ENCODE assay signal across 13 cellular contexts in genomic region chr15:69457304-69458280, GRCh38. TPM values are rescaled to one million over a fixed set of nuclear protein-coding genes. Genes with fewer than 3 reads are reported as not detected.
DNase-seq lines count a peak whose midpoint lies in the region; ATAC-seq and TF ChIP-seq lines count a peak whose summit lies in the region.
"Had no signal": no experiment of that assay in that cellular context is flagged by ENCODE, and none has a peak within 500 bp of the region (broad histone marks: within the 10 kb centered on the region; RNA-seq: fewer than 3 reads in every experiment).

No MANE protein-coding gene starts in this region.

- no peak for TF ChIP-seq POLR2A in NB4 (IDR thresholded peaks at IDR 0.05; ENCODE audit: extremely low read depth, insufficient read length)

- peaks cover 46% of the 10 kb centered on the region for H4K20me1 ChIP-seq in smooth muscle cell (ENCODE audit: low read depth)

- TF ChIP-seq CTCF in NB4 (IDR thresholded peaks at IDR 0.05; ENCODE audit: low read depth, low read length) (no peak), smooth muscle cell (IDR thresholded peaks at IDR 0.05; ENCODE audit: borderline replicate concordance, insufficient read depth, poor library complexity, severe bottlenecking) (no peak)

- no peak for DNase-seq in activated naive CD4-positive, alpha-beta T cell (lab: John Stamatoyannopoulos, UW)
- peak; percentile 63 for DNase-seq in NB4 (ENCODE audit: low read depth)
- no peak for DNase-seq in activated naive CD8-positive, alpha-beta T cell treated with anti-CD3 and anti-CD28 coated beads, Interleukin-2, amount 50 U/mL, for 24 hours
- no peak for DNase-seq in smooth muscle cell (lab: John Stamatoyannopoulos, UW; ENCODE audit: unreplicated experiment)
- no peak for DNase-seq in GOT3 (lab: John Stamatoyannopoulos, UW)
- DNase-seq in stimulated activated CD4-positive, alpha-beta T cell treated with anti-CD3 and anti-CD28 coated beads, Interleukin-2, amount 100 ng/mL, for 24 hours = no peak
- no peak for DNase-seq in HK-2 (ENCODE audit: unreplicated experiment)
- DNase-seq: activated naive CD8-positive, alpha-beta T cell treated with anti-CD3 and anti-CD28 coated beads, Interleukin-2, amount 10 ng/mL, durations not matched to agents 7 days and 5 days; effector memory CD4-positive, alpha-beta T cell; NCI-H524 treated with DMSO at 0.1 percent for 48 hours; WERI-Rb-1 had no signal

- peaks cover 32% of the 10 kb centered on the region for H3K36me3 Mint-ChIP-seq in activated naive CD4-positive, alpha-beta T cell treated with anti-CD3 and anti-CD28 coated beads, Interleukin-2, amount 50 U/mL, for 24 hours
- H3K36me3 Mint-ChIP-seq in activated naive CD8-positive, alpha-beta T cell treated with anti-CD3 and anti-CD28 coated beads, Interleukin-2, amount 50 U/mL, for 24 hours (ENCODE audit: low read depth) = peaks cover 48% of the 10 kb centered on the region

- H3K27me3 ChIP-seq in smooth muscle cell (ENCODE audit: low read depth) = no peaks in the 10 kb centered on the region
- H3K27me3 ChIP-seq: BLaER1 had no signal

- peaks cover 38% of the 10 kb centered on the region for H3F3A ChIP-seq in smooth muscle cell (ENCODE audit: low read depth)

- peaks cover 30% of the 10 kb centered on the region for H3K79me2 ChIP-seq in smooth muscle cell (ENCODE audit: low read depth)

- peaks cover 52% of the 10 kb centered on the region for H3K4me1 Mint-ChIP-seq in activated naive CD4-positive, alpha-beta T cell treated with anti-CD3 and anti-CD28 coated beads, Interleukin-2, amount 50 U/mL, for 24 hours
- peaks cover 37% of the 10 kb centered on the region for H3K4me1 Mint-ChIP-seq in activated naive CD8-positive, alpha-beta T cell treated with anti-CD3 and anti-CD28 coated beads, Interleukin-2, amount 50 U/mL, for 24 hours

- H3K4me1 ChIP-seq in smooth muscle cell (ENCODE audit: low read depth) = peaks cover 10% of the 10 kb centered on the region

- H3K27ac ChIP-seq in smooth muscle cell (ENCODE audit: low read depth) = peak overlapping the region; percentile 34
- H3K27ac ChIP-seq: BLaER1, WERI-Rb-1 had no signal

- H3K27me3 Mint-ChIP-seq in activated naive CD4-positive, alpha-beta T cell treated with anti-CD3 and anti-CD28 coated beads, Interleukin-2, amount 50 U/mL, for 24 hours = no peaks in the 10 kb centered on the region
- no peaks in the 10 kb centered on the region for H3K27me3 Mint-ChIP-seq in activated naive CD8-positive, alpha-beta T cell treated with anti-CD3 and anti-CD28 coated beads, Interleukin-2, amount 50 U/mL, for 24 hours
- H3K27me3 Mint-ChIP-seq: activated naive CD8-positive, alpha-beta T cell treated with anti-CD3 and anti-CD28 coated beads, Interleukin-2, amount 10 ng/mL, durations not matched to agents 7 days and 5 days had no signal

- H3K9me3 ChIP-seq in smooth muscle cell (replicated peaks; ENCODE audit: low read depth) = no peaks in the 10 kb centered on the region
- H3K9me3 ChIP-seq: BLaER1 had no signal

- no peak overlapping the region for H3K4me3 Mint-ChIP-seq in activated naive CD4-positive, alpha-beta T cell treated with anti-CD3 and anti-CD28 coated beads, Interleukin-2, amount 50 U/mL, for 24 hours
- H3K4me3 Mint-ChIP-seq in activated naive CD8-positive, alpha-beta T cell treated with anti-CD3 and anti-CD28 coated beads, Interleukin-2, amount 50 U/mL, for 24 hours = no peak overlapping the region
- H3K4me3 Mint-ChIP-seq: activated naive CD8-positive, alpha-beta T cell treated with anti-CD3 and anti-CD28 coated beads, Interleukin-2, amount 10 ng/mL, durations not matched to agents 7 days and 5 days had no signal

- peak overlapping the region; percentile 88 for H3K27ac Mint-ChIP-seq in activated naive CD4-positive, alpha-beta T cell treated with anti-CD3 and anti-CD28 coated beads, Interleukin-2, amount 50 U/mL, for 24 hours
- peak overlapping the region; percentile 54 for H3K27ac Mint-ChIP-seq in activated naive CD8-positive, alpha-beta T cell treated with anti-CD3 and anti-CD28 coated beads, Interleukin-2, amount 50 U/mL, for 24 hours
- H3K27ac Mint-ChIP-seq: activated naive CD8-positive, alpha-beta T cell treated with anti-CD3 and anti-CD28 coated beads, Interleukin-2, amount 10 ng/mL, durations not matched to agents 7 days and 5 days had no signal

- no peaks in the 10 kb centered on the region for H3K9me3 Mint-ChIP-seq in activated naive CD4-positive, alpha-beta T cell treated with anti-CD3 and anti-CD28 coated beads, Interleukin-2, amount 50 U/mL, for 24 hours
- H3K9me3 Mint-ChIP-seq in activated naive CD8-positive, alpha-beta T cell treated with anti-CD3 and anti-CD28 coated beads, Interleukin-2, amount 50 U/mL, for 24 hours = no peaks in the 10 kb centered on the region
- H3K9me3 Mint-ChIP-seq: activated naive CD8-positive, alpha-beta T cell treated with anti-CD3 and anti-CD28 coated beads, Interleukin-2, amount 10 ng/mL, durations not matched to agents 7 days and 5 days had no signal

- H3K9ac ChIP-seq in smooth muscle cell (ENCODE audit: low read depth) = no peak overlapping the region
- H3K9ac ChIP-seq: BLaER1 had no signal

- WGBS in smooth muscle cell (ENCODE audit: low lambda C conversion rate) = 81% methylated on average over 8 of the region's 8 CpGs

- no peak overlapping the region for H3K4me2 ChIP-seq in smooth muscle cell
- H3K4me2 ChIP-seq: BLaER1 had no signal

- H3K4me3 ChIP-seq in NB4 (ENCODE audit: low read depth, low read length) = no peak overlapping the region
- H3K4me3 ChIP-seq in smooth muscle cell = no peak overlapping the region
- H3K4me3 ChIP-seq: BLaER1 had no signal

- no peak for ATAC-seq in activated naive CD8-positive, alpha-beta T cell treated with anti-CD3 and anti-CD28 coated beads, Interleukin-2, amount 50 U/mL, for 24 hours

- H2AFZ ChIP-seq in smooth muscle cell (ENCODE audit: low read depth) = no peak overlapping the region

- H3K36me3 ChIP-seq in smooth muscle cell (ENCODE audit: low read depth) = no peaks in the 10 kb centered on the region

RNA-seq across cellular contexts. Expression of gene RPLP1, which starts 5.0 kb away (rescaled TPM):
- 321 and 375 TPM in 2 replicates for total RNA-seq in smooth muscle cell
- 1,155 and 1,251 TPM in 2 replicates for polyA plus RNA-seq in smooth muscle cell

RNA-seq across cellular contexts. Expression of gene KIF23, which starts 43.4 kb away (rescaled TPM):
- 37.4 and 44.1 TPM in 2 replicates for total RNA-seq in smooth muscle cell
- polyA plus RNA-seq in smooth muscle cell = 14.3 and 15.0 TPM in 2 replicates
